Comparison of ENCODE assay signal across 8 cellular contexts in genomic region chr3:15602146-15602536, GRCh38. TPM values are rescaled to one million over a fixed set of nuclear protein-coding genes. Genes with fewer than 3 reads are reported as not detected.
DNase-seq lines count a peak whose midpoint lies in the region; ATAC-seq and TF ChIP-seq lines count a peak whose summit lies in the region.

No MANE protein-coding gene starts in this region.

- H3K27me3 Mint-ChIP-seq in glutamatergic neuron (ENCODE audit: unreplicated experiment) = peaks cover 4% of the 10 kb centered on the region

- H3K4me1 Mint-ChIP-seq in glutamatergic neuron (ENCODE audit: low read depth, unreplicated experiment) = peaks cover 6% of the 10 kb centered on the region

- H3K9me2 ChIP-seq in SU-DHL-6 (replicated peaks; ENCODE audit: insufficient read depth, low read length) = no peaks in the 10 kb centered on the region

- H3K27ac ChIP-seq in SU-DHL-6 (ENCODE audit: low read depth, low read length) = peak overlapping the region; percentile 76

- no peaks in the 10 kb centered on the region for H3K36me3 ChIP-seq in SU-DHL-6 (ENCODE audit: low read length)

- peaks cover 9% of the 10 kb centered on the region for H3K9me3 Mint-ChIP-seq in glutamatergic neuron (ENCODE audit: unreplicated experiment)

- H3K4me3 ChIP-seq in SU-DHL-6 (ENCODE audit: insufficient read depth, low read length, poor library complexity, severe bottlenecking) (peak overlapping the region; percentile 78), skeletal muscle cell (ENCODE audit: low read depth, low read length) (peak overlapping the region; percentile 55)

- H3K4me3 Mint-ChIP-seq in glutamatergic neuron (ENCODE audit: unreplicated experiment) = peak overlapping the region; percentile 99

- peak overlapping the region; percentile 73 for H2AFZ ChIP-seq in SU-DHL-6 (ENCODE audit: low read depth, low read length, severe bottlenecking)

- peaks cover 13% of the 10 kb centered on the region for H3K36me3 Mint-ChIP-seq in glutamatergic neuron (ENCODE audit: unreplicated experiment)

- no peaks in the 10 kb centered on the region for H3K9me3 ChIP-seq in SU-DHL-6 (ENCODE audit: insufficient read depth, low read length)

- TF ChIP-seq CTCF in SU-DHL-6 (IDR thresholded peaks at IDR 0.05; ENCODE audit: insufficient read depth, low read length, poor library complexity, severe bottlenecking) (no peak), glutamatergic neuron (IDR thresholded peaks at IDR 0.05; ENCODE audit: partially characterized antibody, unreplicated experiment) (no peak)

- peak; percentile 19 for ATAC-seq in GM18517 (IDR thresholded peaks at IDR 0.05; ENCODE audit: unreplicated experiment)
- peak; percentile 8 for ATAC-seq in HG02763 (IDR thresholded peaks at IDR 0.05; ENCODE audit: unreplicated experiment)
- no peak for ATAC-seq in activated CD4-positive, CD25-positive, alpha-beta regulatory T cell treated with anti-CD3 and anti-CD28 coated beads, Interleukin-2, amount 50 U/mL, for 24 hours

- H3K79me2 ChIP-seq in SU-DHL-6 (ENCODE audit: insufficient read depth, low read length) = no peaks in the 10 kb centered on the region

- H3K27me3 ChIP-seq in SU-DHL-6 (ENCODE audit: low read length) = no peaks in the 10 kb centered on the region

- peak overlapping the region; percentile 76 for H3K4me2 ChIP-seq in SU-DHL-6 (ENCODE audit: low read depth, low read length, poor library complexity, severe bottlenecking)

- peak overlapping the region; percentile 97 for H3K27ac Mint-ChIP-seq in glutamatergic neuron (ENCODE audit: unreplicated experiment)

- no peaks in the 10 kb centered on the region for H4K20me1 ChIP-seq in SU-DHL-6 (ENCODE audit: low read depth, low read length)

- H3F3A ChIP-seq in SU-DHL-6 (ENCODE audit: insufficient read depth) = no peaks in the 10 kb centered on the region

- H3K9ac ChIP-seq in SU-DHL-6 (ENCODE audit: low read length) = peak overlapping the region; percentile 73

- DNase-seq in glutamatergic neuron = no peak
- DNase-seq in skeletal muscle cell (ENCODE audit: low read depth) = no peak
- no peak for DNase-seq in NCI-H2107 treated with DMSO at 0.1 percent for 48 hours (lab: John Stamatoyannopoulos, UW; ENCODE audit: unreplicated experiment)
- no peak for DNase-seq in NCI-H1105 (lab: John Stamatoyannopoulos, UW)

RNA-seq across cellular contexts. Expression of gene BTD, which starts 0.6 kb away (rescaled TPM):
- 12.7 TPM for total RNA-seq in glutamatergic neuron (ENCODE audit: unreplicated experiment)

RNA-seq across cellular contexts. Expression of gene HACL1, which starts 0.8 kb away (rescaled TPM):
- total RNA-seq in glutamatergic neuron (ENCODE audit: unreplicated experiment) = 19.0 TPM

Comparison
In these comparisons a context has a peak if more than half of its experiments do, and no peak if none do; other contexts are left out.
1. ATAC-seq: peak in GM18517 (single experiment) and HG02763 (single experiment); none in activated CD4-positive, CD25-positive, alpha-beta regulatory T cell treated with anti-CD3 and anti-CD28 coated beads, Interleukin-2, amount 50 U/mL, for 24 hours (0 of 2).